In the genomic region with DNA sequence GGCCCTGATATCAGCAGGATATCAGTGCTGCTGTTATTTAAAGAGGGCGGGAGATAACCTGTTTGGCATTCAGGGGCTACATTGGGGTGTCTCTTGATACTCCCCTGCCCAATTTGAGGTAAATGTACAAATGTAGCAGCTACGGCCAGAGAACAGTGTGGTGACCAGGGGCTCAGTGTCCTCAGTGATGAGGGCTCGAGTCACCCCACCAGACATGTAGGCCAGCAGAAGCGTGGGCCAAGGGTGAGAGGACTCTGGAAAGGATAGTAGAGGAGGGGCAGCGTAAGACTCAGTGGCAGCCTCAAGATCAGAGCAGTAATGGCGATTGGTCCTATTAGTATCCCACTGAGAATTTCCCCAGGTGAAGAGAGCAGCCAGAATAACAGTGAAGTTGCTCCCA, we compare ENCODE assay signal across 27 cellular contexts.
"Had no signal": no experiment of that assay in that cellular context is flagged by ENCODE, and none has a peak within 500 bp of the region (broad histone marks: within the 10 kb centered on the region; RNA-seq: fewer than 3 reads in every experiment).

No MANE protein-coding gene starts in this region.

- H3K36me3 Mint-ChIP-seq: stimulated activated memory B cell treated with anti-CD40 and anti-IgM and Interleukin-4, amounts not matched to agents 10 μg/mL and 1 μg/mL and 100 μg/mL, for 72 hours; stimulated activated naive B cell treated with anti-CD40 and anti-IgM and Interleukin-4, amounts not matched to agents 10 μg/mL and 1 μg/mL and 100 μg/mL, for 72 hours; type B pancreatic cell had no signal

- H3K4me1 ChIP-seq: thyroid gland, vagina had no signal

- H3K4me3 Mint-ChIP-seq: stimulated activated memory B cell treated with anti-CD40 and anti-IgM and Interleukin-4, amounts not matched to agents 10 μg/mL and 1 μg/mL and 100 μg/mL, for 72 hours; stimulated activated naive B cell treated with anti-CD40 and anti-IgM and Interleukin-4, amounts not matched to agents 10 μg/mL and 1 μg/mL and 100 μg/mL, for 72 hours; stimulated activated naive CD8-positive, alpha-beta T cell treated with anti-CD3 and anti-CD28 coated beads, Interleukin-15, amount 100 ng/mL, for 72 hours; stimulated activated naive CD8-positive, alpha-beta T cell treated with anti-CD3 and anti-CD28 coated beads, Interleukin-15, Interleukin-2, amounts not matched to agents 100 ng/mL and 50 ng/mL, for 24 hours; type B pancreatic cell had no signal

- H3K36me3 ChIP-seq: stomach, suprapubic skin, thoracic aorta, thyroid gland, tibial artery, tibial nerve, transverse colon, upper lobe of left lung, upper lobe of right lung, uterus, vagina had no signal

- H3K9me3 ChIP-seq: stomach, suprapubic skin, testis, thoracic aorta, thyroid gland, tibial artery, tibial nerve, transverse colon, upper lobe of left lung, upper lobe of right lung, uterus, vagina had no signal

- H3K27me3 ChIP-seq: stomach, suprapubic skin, testis, thyroid gland, tibial nerve, transverse colon, upper lobe of left lung, upper lobe of right lung, uterus, vagina had no signal

- H3K4me3 ChIP-seq: stomach, suprapubic skin, testis, thoracic aorta, thyroid gland, tibial artery, tibial nerve, transverse colon, upper lobe of left lung, upper lobe of right lung, uterus, vagina had no signal

- H3K27ac ChIP-seq: stomach, suprapubic skin, testis, thoracic aorta, thyroid gland, tibial artery, tibial nerve, transverse colon, upper lobe of left lung, upper lobe of right lung, uterus, vagina had no signal

- DNase-seq: stimulated activated CD4-positive, alpha-beta T cell treated with anti-CD3 and anti-CD28 coated beads, Interleukin-2, amount 100 ng/mL, for 48 hours; stimulated activated CD4-positive, alpha-beta T cell treated with anti-CD3 and anti-CD28 coated beads, Interleukin-4, amount 100 ng/mL, for 1 hour; stimulated activated CD4-positive, alpha-beta T cell treated with anti-CD3 and anti-CD28 coated beads, Interleukin-4, amount 100 ng/mL, for 24 hours; stimulated activated CD4-positive, alpha-beta T cell treated with anti-CD3 and anti-CD28 coated beads, Interleukin-4, amount 100 ng/mL, for 4 hours; stimulated activated CD8-positive, alpha-beta memory T cell treated with anti-CD3 and anti-CD28 coated beads, Interleukin-4, amount 100 ng/mL, for 48 hours; stimulated activated naive B cell treated with anti-CD40 and anti-IgM and Interleukin-4, amounts not matched to agents 10 μg/mL and 1 μg/mL and 100 μg/mL, for 72 hours; stimulated activated naive CD4-positive, alpha-beta T cell; stimulated activated naive CD4-positive, alpha-beta T cell treated with Interleukin-2 at 50 U/mL for 16 hours; stimulated activated naive CD8-positive, alpha-beta T cell treated with anti-CD3 and anti-CD28 coated beads, Interleukin-15, amount 100 ng/mL, for 72 hours; stimulated activated naive CD8-positive, alpha-beta T cell treated with anti-CD3 and anti-CD28 coated beads, Interleukin-15, Interleukin-2, amounts not matched to agents 100 U/mL and 50 U/mL, for 24 hours; stomach; substantia nigra; testis; thyroid gland; tibial artery; transverse colon; trophoblast cell; upper lobe of left lung; upper lobe of right lung; uterus had no signal

- H3K9me3 Mint-ChIP-seq: stimulated activated memory B cell treated with anti-CD40 and anti-IgM and Interleukin-4, amounts not matched to agents 10 μg/mL and 1 μg/mL and 100 μg/mL, for 72 hours; stimulated activated naive B cell treated with anti-CD40 and anti-IgM and Interleukin-4, amounts not matched to agents 10 μg/mL and 1 μg/mL and 100 μg/mL, for 72 hours; stimulated activated naive CD8-positive, alpha-beta T cell treated with anti-CD3 and anti-CD28 coated beads, Interleukin-15, amount 100 ng/mL, for 72 hours; stimulated activated naive CD8-positive, alpha-beta T cell treated with anti-CD3 and anti-CD28 coated beads, Interleukin-15, Interleukin-2, amounts not matched to agents 100 ng/mL and 50 ng/mL, for 24 hours; type B pancreatic cell had no signal

- H3K27ac Mint-ChIP-seq: stimulated activated memory B cell treated with anti-CD40 and anti-IgM and Interleukin-4, amounts not matched to agents 10 μg/mL and 1 μg/mL and 100 μg/mL, for 72 hours; stimulated activated naive B cell treated with anti-CD40 and anti-IgM and Interleukin-4, amounts not matched to agents 10 μg/mL and 1 μg/mL and 100 μg/mL, for 72 hours; stimulated activated naive CD8-positive, alpha-beta T cell treated with anti-CD3 and anti-CD28 coated beads, Interleukin-15, amount 100 ng/mL, for 72 hours; stimulated activated naive CD8-positive, alpha-beta T cell treated with anti-CD3 and anti-CD28 coated beads, Interleukin-15, Interleukin-2, amounts not matched to agents 100 ng/mL and 50 ng/mL, for 24 hours; type B pancreatic cell had no signal

- ATAC-seq: stimulated activated memory B cell treated with anti-CD40 and anti-IgM and Interleukin-4, amounts not matched to agents 10 μg/mL and 1 μg/mL and 100 μg/mL, for 72 hours; stimulated activated naive B cell treated with anti-CD40 and anti-IgM and Interleukin-4, amounts not matched to agents 10 μg/mL and 1 μg/mL and 100 μg/mL, for 72 hours; stimulated activated naive CD8-positive, alpha-beta T cell treated with anti-CD3 and anti-CD28 coated beads, Interleukin-15, amount 100 ng/mL, for 72 hours; stimulated activated naive CD8-positive, alpha-beta T cell treated with anti-CD3 and anti-CD28 coated beads, Interleukin-15, Interleukin-2, amounts not matched to agents 100 U/mL and 50 U/mL, for 24 hours; upper lobe of right lung had no signal
